In genomic region chr3:10366681-10367101, GRCh38 we compare ENCODE assay signal across 8 cellular contexts. TPM values are rescaled to one million over a fixed set of nuclear protein-coding genes. Genes with fewer than 3 reads are reported as not detected.
DNase-seq lines count a peak whose midpoint lies in the region; ATAC-seq, FAIRE-seq and TF ChIP-seq lines count a peak whose summit lies in the region.

No MANE protein-coding gene starts in this region.

- H3K36me3 Mint-ChIP-seq in activated T-helper 2 cell treated with anti-CD3 and anti-CD28 coated beads, Interferon-gamma antibody, Interleukin-2, Interleukin-4, amounts not matched to agents 10 μg/mL and 5 μg/mL and 100 μg/mL, durations not matched to agents 14 hours and 24 hours and 36 hours (ENCODE audit: low read depth), result no peaks in the 10 kb centered on the region

- no peaks in the 10 kb centered on the region for H3K27me3 Mint-ChIP-seq in activated T-helper 2 cell treated with anti-CD3 and anti-CD28 coated beads, Interferon-gamma antibody, Interleukin-2, Interleukin-4, amounts not matched to agents 10 μg/mL and 5 μg/mL and 100 μg/mL, durations not matched to agents 14 hours and 24 hours and 36 hours (ENCODE audit: low read depth)

- intact Hi-C loops in activated T-helper 2 cell treated with anti-CD3 and anti-CD28 coated beads, Interferon-gamma antibody, Interleukin-2, Interleukin-4, amounts not matched to agents 10 μg/mL and 5 μg/mL and 100 μg/mL, durations not matched to agents 14 hours and 24 hours and 36 hours (cut with micrococcal nuclease), result loop anchor here (2.0 kb wide), 2 partner anchors 70 to 184 kb away; no protein-coding TSS in a partner anchor

- no peak for TF ChIP-seq CTCF in A549 (IDR thresholded peaks at IDR 0.05)
- TF ChIP-seq CTCF in omental fat pad (IDR thresholded peaks at IDR 0.05), result no peak

- POLR2A ChIA-PET in A549 (lab: Yijun Ruan, JAX), result interaction anchor here (1.2 kb wide), 1 partner anchor 9 kb away, joined by 3 read pairs; no protein-coding TSS in a partner anchor

- CTCF ChIA-PET in A549 (lab: Yijun Ruan, JAX), result interaction anchor here (0.6 to 3.1 kb wide), 11 partner anchors 9 to 372 kb away, joined by 3 to 21 read pairs (median 4); no protein-coding TSS in a partner anchor

- peak overlapping the region; percentile 33; the same call in 2 of the 3 replicates for H3K4me2 ChIP-seq in A549

- H3K9me3 ChIP-seq in A549, result no peaks in the 10 kb centered on the region

- DNase-seq in A549 (ENCODE audit: low read depth in 1 of 2, low spot score in 1 of 2) (peak; percentile 57 to 67), HTR-8/SVneo (ENCODE audit: insufficient read length, low spot score) (peak; percentile 83), kidney glomerular epithelial cell (lab: John Stamatoyannopoulos, UW) (peak; percentile 79), germinal center (ENCODE audit: low spot score) (no peak), omental fat pad (ENCODE audit: low spot score) (no peak), GM19238 (ENCODE audit: insufficient read length, low spot score) (no peak)
- no peak for DNase-seq in activated T-helper 2 cell treated with anti-CD3 and anti-CD28 coated beads, Interferon-gamma antibody, Interleukin-2, Interleukin-4, amounts not matched to agents 10 μg/mL and 5 μg/mL and 100 μg/mL, durations not matched to agents 14 hours and 24 hours and 36 hours (ENCODE audit: low spot score)

- no peak for FAIRE-seq in A549 (lab: Jason Lieb, UNC)
- FAIRE-seq in HTR-8/SVneo (lab: Jason Lieb, UNC), result peak; percentile 64

- peak; percentile 78 to 88 for ATAC-seq in A549
- ATAC-seq in omental fat pad (ENCODE audit: low FRiP score), result no peak
- no peak for ATAC-seq in HG02973 (IDR thresholded peaks at IDR 0.05; ENCODE audit: unreplicated experiment)

- peak overlapping the region in 1 of 2 experiments; percentile 58; a peak in 3 of 6 replicates for H3K27ac ChIP-seq in A549

- peaks cover 15% of the 10 kb centered on the region; the same call in 1 of the 3 replicates for H3K4me1 ChIP-seq in A549

- no peak for TF ChIP-seq POLR2A in A549 (IDR thresholded peaks at IDR 0.05; ENCODE audit: low read length)

- WGBS in A549 (ENCODE audit: missing lambda C conversion rate), result 13% methylated on average over 7 of the region's 7 CpGs

- H3K4me3 ChIP-seq in A549, result no peak overlapping the region

- H3K4me3 Mint-ChIP-seq in activated T-helper 2 cell treated with anti-CD3 and anti-CD28 coated beads, Interferon-gamma antibody, Interleukin-2, Interleukin-4, amounts not matched to agents 10 μg/mL and 5 μg/mL and 100 μg/mL, durations not matched to agents 14 hours and 24 hours and 36 hours (ENCODE audit: low read depth), result no peak overlapping the region

- peaks cover 28% of the 10 kb centered on the region for H3K4me1 Mint-ChIP-seq in activated T-helper 2 cell treated with anti-CD3 and anti-CD28 coated beads, Interferon-gamma antibody, Interleukin-2, Interleukin-4, amounts not matched to agents 10 μg/mL and 5 μg/mL and 100 μg/mL, durations not matched to agents 14 hours and 24 hours and 36 hours (ENCODE audit: low read depth)

- H3K9me3 Mint-ChIP-seq in activated T-helper 2 cell treated with anti-CD3 and anti-CD28 coated beads, Interferon-gamma antibody, Interleukin-2, Interleukin-4, amounts not matched to agents 10 μg/mL and 5 μg/mL and 100 μg/mL, durations not matched to agents 14 hours and 24 hours and 36 hours, result no peaks in the 10 kb centered on the region

- TF ChIP-seq EP300 in A549 (IDR thresholded peaks at IDR 0.05), result no peak

- H3K27ac Mint-ChIP-seq in activated T-helper 2 cell treated with anti-CD3 and anti-CD28 coated beads, Interferon-gamma antibody, Interleukin-2, Interleukin-4, amounts not matched to agents 10 μg/mL and 5 μg/mL and 100 μg/mL, durations not matched to agents 14 hours and 24 hours and 36 hours, result peak overlapping the region; percentile 61

- no peak for TF ChIP-seq RAD21 in A549 (conservative IDR thresholded peaks at IDR 0.05 in 1 of 2, IDR thresholded peaks at IDR 0.05 in 1 of 2)

TF ChIP-seq in A549, 52 proteins besides CTCF, POLR2A, EP300 and RAD21:
- TF ChIP-seq FOSL2 (IDR thresholded peaks at IDR 0.05) (0 out of 2 replicates have a peak, but pooled peaks have one; percentile 9), FOSL2 (CRISPR knock-in tag; IDR thresholded peaks at IDR 0.05) (no peak), BHLHE40 (IDR thresholded peaks at IDR 0.05; ENCODE audit: low read depth, low read length) (no peak), MAX (IDR thresholded peaks at IDR 0.05) (peak; percentile 34; the same call in 1 of the 2 replicates)

RNA-seq across cellular contexts. Expression of gene SEC13, which starts 45.8 kb away (rescaled TPM):
- polyA plus RNA-seq in A549 (2011; rRNA removed), result 107 and 121 TPM in 2 replicates
- polyA plus RNA-seq in A549 (2012; cell fraction: cytosol; rRNA removed), result 221 and 230 TPM in 2 replicates
- 206 and 249 TPM in 2 replicates for polyA plus RNA-seq in A549 (2012; cell fraction: nucleus; rRNA removed)
- polyA plus RNA-seq in A549 (2017; fragmentation: RNase III; extraction: RNeasy Plus Mini Kit Qiagen cat#74134 plus additional on column Dnase treatment), result 176 to 188 TPM (median 181 TPM) in 3 replicates
- 272 and 300 TPM in 2 replicates for polyA minus RNA-seq in A549 (2011; rRNA and poly(A)+ RNA removed)
- total RNA-seq in activated T-helper 2 cell treated with anti-CD3 and anti-CD28 coated beads, Interferon-gamma antibody, Interleukin-2, Interleukin-4, amounts not matched to agents 10 μg/mL and 5 μg/mL and 100 μg/mL, durations not matched to agents 14 hours and 24 hours and 36 hours, result 133 and 136 TPM in 2 replicates
- 100 to 1,000 TPM in 2 of 4 donors, 10 to 100 TPM in 2; 86.7 to 110 (median 101) TPM for total RNA-seq in omental fat pad

Comparison
In these comparisons a context has a peak if more than half of its experiments do, and no peak if none do; other contexts are left out.
1. ATAC-seq: peak in A549 (2 of 2); none in omental fat pad (single experiment) and HG02973 (single experiment).
2. DNase-seq: peak in A549 (2 of 2), HTR-8/SVneo (single experiment) and kidney glomerular epithelial cell (single experiment); none in activated T-helper 2 cell treated with anti-CD3 and anti-CD28 coated beads, Interferon-gamma antibody, Interleukin-2, Interleukin-4, amounts not matched to agents 10 μg/mL and 5 μg/mL and 100 μg/mL, durations not matched to agents 14 hours and 24 hours and 36 hours (single experiment), germinal center (single experiment), omental fat pad (single experiment) and GM19238 (single experiment).